In genomic region chr6:10347561-10348327, GRCh38 we compare ENCODE assay signal across 16 cellular contexts.
DNase-seq lines count a peak whose midpoint lies in the region; ATAC-seq and TF ChIP-seq lines count a peak whose summit lies in the region.
"Had no signal": no experiment of that assay in that cellular context is flagged by ENCODE, and none has a peak within 500 bp of the region (broad histone marks: within the 10 kb centered on the region; RNA-seq: fewer than 3 reads in every experiment).

No MANE protein-coding gene starts in this region.

- no peak overlapping the region for H3K18ac ChIP-seq in H9 (ENCODE audit: insufficient read length, low read depth, low read length)

- no peaks in the 10 kb centered on the region for H4K20me1 ChIP-seq in H9 (ENCODE audit: control insufficient read depth, insufficient read depth, insufficient read length)

- H3K9me3 ChIP-seq in H9 (ENCODE audit: control insufficient read depth, low read depth, low read length) (no peaks in the 10 kb centered on the region), left ventricle myocardium inferior (replicated peaks) (no peaks in the 10 kb centered on the region)
- H3K9me3 ChIP-seq: left lung had no signal

- H3K4me1 Mint-ChIP-seq in H9 = no peaks in the 10 kb centered on the region
- no peaks in the 10 kb centered on the region for H3K4me1 Mint-ChIP-seq in activated CD4-positive, alpha-beta memory T cell treated with anti-CD3 and anti-CD28 coated beads for 36 hours (ENCODE audit: low read depth)
- H3K4me1 Mint-ChIP-seq: T-cell had no signal

- no peak overlapping the region for H3T11ph ChIP-seq in H9 (ENCODE audit: low read length)

- H3K14ac ChIP-seq in H9 (ENCODE audit: insufficient read depth, low read length) = no peak overlapping the region; the same call in 1 of the 2 replicates

- no peaks in the 10 kb centered on the region; a peak in 1 of 5 replicates for H3K9me3 Mint-ChIP-seq in H9
- no peaks in the 10 kb centered on the region for H3K9me3 Mint-ChIP-seq in activated CD4-positive, alpha-beta memory T cell treated with anti-CD3 and anti-CD28 coated beads for 36 hours
- H3K9me3 Mint-ChIP-seq: activated naive CD4-positive, alpha-beta T cell treated with anti-CD3 and anti-CD28 coated beads, Interleukin-2, amount 50 U/mL, for 72 hours; natural killer cell treated with Interleukin-12 subunit alpha and Interleukin-12 subunit beta and Interleukin-15 and Interleukin-18, amount 100 ng/mL, for 72 hours; T-cell had no signal

- H2BK12ac ChIP-seq in H9 (ENCODE audit: insufficient read length, low read depth, low read length) = no peak overlapping the region

- no peak overlapping the region for H3K23ac ChIP-seq in H9 (ENCODE audit: insufficient read length, low read depth, low read length)

- H2BK5ac ChIP-seq in H9 (ENCODE audit: insufficient read length, low read length) = no peak overlapping the region

- no peak overlapping the region for H3K27ac ChIP-seq in H9 (ENCODE audit: insufficient read length, low read depth, low read length)
- H3K27ac ChIP-seq in left ventricle myocardium inferior (replicated peaks) = no peak overlapping the region
- H3K27ac ChIP-seq: left lung had no signal

- H4K8ac ChIP-seq in H9 (replicated peaks; ENCODE audit: insufficient read length, low read depth, low read length) = no peak overlapping the region

- no peak overlapping the region for H2AK5ac ChIP-seq in H9 (ENCODE audit: insufficient read length, low read length)

- H3K4ac ChIP-seq in H9 (ENCODE audit: low read depth, low read length) = no peak overlapping the region

- CTCF ChIA-PET in activated CD4-positive, alpha-beta memory T cell treated with anti-CD3 and anti-CD28 coated beads for 36 hours (lab: Charles Lee) = no interaction called here

- H3K36me3 ChIP-seq in left ventricle myocardium inferior = no peaks in the 10 kb centered on the region
- H3K36me3 ChIP-seq: left lung had no signal

- no peak overlapping the region for H2BK15ac ChIP-seq in H9 (ENCODE audit: low read depth, low read length)

- H3K4me3 Mint-ChIP-seq in H9 = no peak overlapping the region; a peak in 1 of 5 replicates
- H3K4me3 Mint-ChIP-seq in activated CD4-positive, alpha-beta memory T cell treated with anti-CD3 and anti-CD28 coated beads for 36 hours = no peak overlapping the region
- H3K4me3 Mint-ChIP-seq: natural killer cell treated with Interleukin-12 subunit alpha and Interleukin-12 subunit beta and Interleukin-15 and Interleukin-18, amount 100 ng/mL, for 72 hours; T-cell had no signal

- ATAC-seq in GM18907 (IDR thresholded peaks at IDR 0.05; ENCODE audit: unreplicated experiment) = no peak
- ATAC-seq: activated naive CD4-positive, alpha-beta T cell treated with anti-CD3 and anti-CD28 coated beads, Interleukin-2, amount 50 U/mL, for 72 hours; left lung; natural killer cell treated with Interleukin-12 subunit alpha and Interleukin-12 subunit beta and Interleukin-15 and Interleukin-18, amount 100 ng/mL, for 72 hours; sciatic nerve; T-cell had no signal

- H3K79me2 ChIP-seq in H9 (ENCODE audit: insufficient read depth, low read length) = no peaks in the 10 kb centered on the region; the same call in 1 of the 2 replicates

- no peak for TF ChIP-seq CTCF in AG09309 (IDR thresholded peaks at IDR 0.05; ENCODE audit: control insufficient read depth, insufficient read depth, low read depth, low read length, missing control alignments)
- TF ChIP-seq CTCF in H9 (conservative IDR thresholded peaks at IDR 0.05) = no peak
- TF ChIP-seq CTCF in left ventricle myocardium inferior (IDR thresholded peaks at IDR 0.05; ENCODE audit: borderline replicate concordance) = no peak

- peak; percentile 32 for DNase-seq in AG09309 (ENCODE audit: low read depth)
- DNase-seq in HS-27A (ENCODE audit: low read depth) = peak; percentile 2
- peak; percentile 3 for DNase-seq in T1000 (lab: John Stamatoyannopoulos, UW)
- peak; percentile 9 for DNase-seq in kidney glomerular epithelial cell (lab: John Stamatoyannopoulos, UW)
- no peak for DNase-seq in H9
- no peak for DNase-seq in left ventricle myocardium inferior
- no peak for DNase-seq in activated CD4-positive, alpha-beta memory T cell treated with anti-CD3 and anti-CD28 coated beads for 36 hours
- DNase-seq: AML-193, left lung, NCI-H1417, NCI-H446, T-cell had no signal

- no CpG with 5 or more reads among the region's 11 CpGs for WGBS in H9 (ENCODE audit: extremely low coverage, insufficient read length, low lambda C conversion rate)

- H3K79me1 ChIP-seq in H9 (ENCODE audit: insufficient read depth, low read depth, low read length, poor library complexity, severe bottlenecking) = no peaks in the 10 kb centered on the region

- H3K4me3 ChIP-seq in AG09309 (ENCODE audit: control insufficient read depth, low read depth, low read length) = no peak overlapping the region
- no peak overlapping the region for H3K4me3 ChIP-seq in left ventricle myocardium inferior
- H3K4me3 ChIP-seq: left lung had no signal

- H3K9ac ChIP-seq in H9 (ENCODE audit: extremely low read depth, insufficient read length, low read length) = no peak overlapping the region

- H3K36me3 Mint-ChIP-seq in H9 (ENCODE audit: insufficient read depth in 1 of 3, low read depth in 3 of 3) = no peaks in the 10 kb centered on the region
- no peaks in the 10 kb centered on the region for H3K36me3 Mint-ChIP-seq in activated CD4-positive, alpha-beta memory T cell treated with anti-CD3 and anti-CD28 coated beads for 36 hours
- H3K36me3 Mint-ChIP-seq: activated naive CD4-positive, alpha-beta T cell treated with anti-CD3 and anti-CD28 coated beads, Interleukin-2, amount 50 U/mL, for 72 hours; natural killer cell treated with Interleukin-12 subunit alpha and Interleukin-12 subunit beta and Interleukin-15 and Interleukin-18, amount 100 ng/mL, for 72 hours; T-cell had no signal

- no peak overlapping the region for H3K56ac ChIP-seq in H9 (ENCODE audit: insufficient read length, low read depth, low read length)

- H3K4me1 ChIP-seq in H9 (ENCODE audit: insufficient read depth, low read length) = no peaks in the 10 kb centered on the region; the same call in 1 of the 2 replicates
- H3K4me1 ChIP-seq in left ventricle myocardium inferior = no peaks in the 10 kb centered on the region
- H3K4me1 ChIP-seq: left lung had no signal

- peaks cover 12% of the 10 kb centered on the region for H3K27me3 Mint-ChIP-seq in H9 (ENCODE audit: low read depth)
- no peaks in the 10 kb centered on the region for H3K27me3 Mint-ChIP-seq in activated CD4-positive, alpha-beta memory T cell treated with anti-CD3 and anti-CD28 coated beads for 36 hours

- no peak overlapping the region for H4K5ac ChIP-seq in H9 (ENCODE audit: insufficient read length, low read depth, low read length)

- no peak overlapping the region for H2BK20ac ChIP-seq in H9 (ENCODE audit: low read depth, low read length, poor library complexity, severe bottlenecking)

- no peak overlapping the region for H3K27ac Mint-ChIP-seq in H9
- H3K27ac Mint-ChIP-seq in activated CD4-positive, alpha-beta memory T cell treated with anti-CD3 and anti-CD28 coated beads for 36 hours = no peak overlapping the region
- H3K27ac Mint-ChIP-seq: activated naive CD4-positive, alpha-beta T cell treated with anti-CD3 and anti-CD28 coated beads, Interleukin-2, amount 50 U/mL, for 72 hours; natural killer cell treated with Interleukin-12 subunit alpha and Interleukin-12 subunit beta and Interleukin-15 and Interleukin-18, amount 100 ng/mL, for 72 hours; T-cell had no signal

- H2BK120ac ChIP-seq in H9 (ENCODE audit: low read depth, low read length, poor library complexity, severe bottlenecking) = no peak overlapping the region

- H3K27me3 ChIP-seq in H9 (ENCODE audit: insufficient read depth, low read length) = no peaks in the 10 kb centered on the region
- H3K27me3 ChIP-seq in left ventricle myocardium inferior (ENCODE audit: low read depth) = peaks cover 44% of the 10 kb centered on the region

- no peaks in the 10 kb centered on the region for H3K23me2 ChIP-seq in H9 (ENCODE audit: insufficient read length, low read depth, low read length, poor library complexity, severe bottlenecking)

- H2AFZ ChIP-seq in H9 (ENCODE audit: low read length) = no peak overlapping the region

- POLR2A ChIA-PET in activated CD4-positive, alpha-beta memory T cell treated with anti-CD3 and anti-CD28 coated beads for 36 hours (lab: Charles Lee) = no interaction called here

- intact Hi-C loops in left ventricle myocardium inferior (cut with micrococcal nuclease) = no loop called here
- intact Hi-C loops in activated CD4-positive, alpha-beta memory T cell treated with anti-CD3 and anti-CD28 coated beads for 36 hours (cut with micrococcal nuclease) = no loop called here

- no peak overlapping the region for H3K4me2 ChIP-seq in H9 (ENCODE audit: insufficient read depth, insufficient read length, low read length)

- H4K91ac ChIP-seq in H9 (ENCODE audit: insufficient read length, low read depth, low read length) = no peak overlapping the region

Comparison
In these comparisons a context has a peak if more than half of its experiments do, and no peak if none do; other contexts are left out.
1. DNase-seq: peak in AG09309 (single experiment), HS-27A (single experiment), T1000 (single experiment) and kidney glomerular epithelial cell (single experiment); none in H9 (single experiment), left ventricle myocardium inferior (single experiment) and activated CD4-positive, alpha-beta memory T cell treated with anti-CD3 and anti-CD28 coated beads for 36 hours (single experiment).